Comparison of ENCODE assay signal across 11 cellular contexts in genomic region chr15:42226648-42227047, GRCh38.
"Had no signal": no experiment of that assay in that cellular context is flagged by ENCODE, and none has a peak within 500 bp of the region (broad histone marks: within the 10 kb centered on the region; RNA-seq: fewer than 3 reads in every experiment).

No MANE protein-coding gene starts in this region.

- H3K27me3 ChIP-seq: tibial nerve had no signal

- H3K4me3 ChIP-seq: lower lobe of right lung, tibial nerve had no signal

- H3K27ac ChIP-seq: lower lobe of right lung, tibial nerve had no signal

- ATAC-seq: activated CD8-positive, alpha-beta memory T cell treated with anti-CD3 and anti-CD28 coated beads, Interleukin-2, amount 10 ng/mL, durations not matched to agents 7 days and 5 days; esophagus mucosa; left cardiac atrium; lower lobe of right lung; stimulated activated memory B cell treated with anti-CD40 and anti-IgM and Interleukin-4, amounts not matched to agents 10 μg/mL and 1 μg/mL and 100 μg/mL, for 72 hours had no signal

- DNase-seq: activated CD4-positive, alpha-beta memory T cell treated with anti-CD3 and anti-CD28 coated beads for 36 hours; activated CD8-positive, alpha-beta memory T cell treated with anti-CD3 and anti-CD28 coated beads, Interleukin-2, amount 10 ng/mL, durations not matched to agents 7 days and 5 days; activated naive CD4-positive, alpha-beta T cell treated with anti-CD3 and anti-CD28 coated beads, Interleukin-2, amount 10 ng/mL, durations not matched to agents 7 days and 5 days; activated T-cell treated with anti-CD3 and anti-CD28 coated beads, Interleukin-2, amount 50 U/mL, for 1 hour; left cardiac atrium; lower lobe of right lung; T-helper 1 cell; T1000 had no signal
